In the genomic region with DNA sequence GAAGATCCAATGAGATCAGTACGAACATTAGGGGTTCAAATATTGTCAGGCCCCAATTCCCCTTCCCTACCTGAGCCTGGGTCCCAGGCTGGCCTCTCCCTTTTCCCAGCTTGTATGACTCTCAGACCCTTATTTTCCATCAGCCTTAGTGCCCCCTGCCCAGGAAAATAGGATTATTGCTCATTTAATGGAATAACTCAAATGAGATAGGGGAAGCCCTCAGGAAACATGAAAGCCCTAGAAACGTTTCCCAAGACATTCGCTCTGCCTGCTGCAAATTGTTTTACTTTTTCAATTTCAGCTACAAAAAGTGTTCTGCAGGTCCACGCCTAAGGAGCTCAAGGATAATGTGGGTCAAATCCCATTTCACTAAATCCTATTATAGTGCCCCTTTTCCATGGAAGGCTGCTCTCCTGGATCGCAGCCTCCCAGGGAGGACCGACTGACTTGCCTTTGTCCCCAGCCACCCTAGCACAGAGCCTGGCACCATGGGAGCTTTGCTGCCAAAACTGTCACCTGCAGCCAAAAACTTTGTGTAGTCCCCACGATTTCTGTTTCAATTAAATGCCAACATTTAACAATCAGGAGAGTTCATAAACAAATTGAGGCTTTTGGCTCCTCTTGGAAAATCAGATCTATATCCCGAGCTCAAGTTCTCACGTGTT, we compare ENCODE assay signal across 23 cellular contexts. TPM values are rescaled to one million over a fixed set of nuclear protein-coding genes. Genes with fewer than 3 reads are reported as not detected.
"Had no signal": no experiment of that assay in that cellular context is flagged by ENCODE, and none has a peak within 500 bp of the region (broad histone marks: within the 10 kb centered on the region; RNA-seq: fewer than 3 reads in every experiment).

No MANE protein-coding gene starts in this region.

- H3K4me3 ChIP-seq: ascending aorta, breast epithelium, coronary artery, lower lobe of right lung, prostate gland, right atrium auricular region, tibial nerve, uterus had no signal

- H3K27ac Mint-ChIP-seq: activated naive CD4-positive, alpha-beta T cell treated with anti-CD3 and anti-CD28 coated beads, Interleukin-2, amount 10 ng/mL, durations not matched to agents 7 days and 5 days had no signal

- H3K4me1 ChIP-seq: ascending aorta, breast epithelium, lower lobe of right lung, prostate gland, right atrium auricular region, tibial nerve, uterus had no signal

- H3K9me3 Mint-ChIP-seq: activated naive CD4-positive, alpha-beta T cell treated with anti-CD3 and anti-CD28 coated beads, Interleukin-2, amount 10 ng/mL, durations not matched to agents 7 days and 5 days had no signal

- H3K27ac ChIP-seq: ascending aorta, breast epithelium, coronary artery, foreskin keratinocyte, lower lobe of right lung, right atrium auricular region, tibial nerve, uterus had no signal

- H3K9me3 ChIP-seq: ascending aorta, breast epithelium, lower lobe of right lung, prostate gland, right atrium auricular region, tibial nerve, uterus had no signal

- H3K27me3 ChIP-seq: ascending aorta, breast epithelium, foreskin keratinocyte, right atrium auricular region, tibial nerve, uterus had no signal

- H3K4me3 Mint-ChIP-seq: activated naive CD4-positive, alpha-beta T cell treated with anti-CD3 and anti-CD28 coated beads, Interleukin-2, amount 10 ng/mL, durations not matched to agents 7 days and 5 days had no signal

- H3K4me1 Mint-ChIP-seq: activated naive CD4-positive, alpha-beta T cell treated with anti-CD3 and anti-CD28 coated beads, Interleukin-2, amount 10 ng/mL, durations not matched to agents 7 days and 5 days had no signal

- DNase-seq: activated CD4-positive, alpha-beta T cell treated with anti-CD3 and anti-CD28 coated beads, Interleukin-2, amount 50 U/mL, for 48 hours; activated naive CD4-positive, alpha-beta T cell treated with anti-CD3 and anti-CD28 coated beads, Interleukin-2, amount 10 ng/mL, durations not matched to agents 7 days and 5 days; effector CD8-positive, alpha-beta T cell; foreskin keratinocyte; glutamatergic neuron; hypothalamus; lower lobe of right lung; stimulated activated CD4-positive, alpha-beta T cell treated with anti-CD3 and anti-CD28 coated beads, Interleukin-2, amount 100 ng/mL, for 24 hours; stimulated activated naive CD8-positive, alpha-beta T cell treated with anti-CD3 and anti-CD28 coated beads, Interleukin-15, Interleukin-2, amounts not matched to agents 100 U/mL and 50 U/mL, for 24 hours; substantia nigra; T1000; uterus had no signal

- H3K36me3 ChIP-seq: ascending aorta, breast epithelium, lower lobe of right lung, prostate gland, right atrium auricular region, uterus had no signal

- H3K27me3 Mint-ChIP-seq: activated naive CD4-positive, alpha-beta T cell treated with anti-CD3 and anti-CD28 coated beads, Interleukin-2, amount 10 ng/mL, durations not matched to agents 7 days and 5 days had no signal

- ATAC-seq: lower lobe of right lung; stimulated activated naive CD8-positive, alpha-beta T cell treated with anti-CD3 and anti-CD28 coated beads, Interleukin-15, Interleukin-2, amounts not matched to agents 100 U/mL and 50 U/mL, for 24 hours had no signal

RNA-seq across cellular contexts. Expression of a gene that starts 49.8 kb away (rescaled TPM):
- total RNA-seq: ascending aorta; breast epithelium; foreskin keratinocyte; myocyte; osteocyte; right atrium auricular region; skeletal muscle tissue; T-helper 1 cell treated with Interleukin-12 subunit alpha and Interleukin-12 subunit beta and Interleukin-4 antibody, amounts not matched to agents 30 ng/mL and 1 ng/mL, for 36 hours; tibial nerve had no signal
- polyA plus RNA-seq: foreskin keratinocyte, keratinocyte had no signal
